ENCODE assay signal across 7 cellular contexts in genomic region chr10:53983431-53983830, GRCh38.
"Had no signal": no experiment of that assay in that cellular context is flagged by ENCODE, and none has a peak within 500 bp of the region (broad histone marks: within the 10 kb centered on the region; RNA-seq: fewer than 3 reads in every experiment).

No MANE protein-coding gene starts in this region.

- ATAC-seq: HepG2, K562 had no signal

- H3K4me2 ChIP-seq: KMS-11 had no signal

- DNase-seq: IMR-90, KBM-7, KG1 had no signal

- H3K27ac ChIP-seq: HL-60, KMS-11 had no signal

- H3K9ac ChIP-seq: KMS-11 had no signal

- H3K4me3 ChIP-seq: K562 had no signal
